Comparison of ENCODE assay signal across 8 cellular contexts in genomic region chr5:150486402-150487198, GRCh38. TPM values are rescaled to one million over a fixed set of nuclear protein-coding genes. Genes with fewer than 3 reads are reported as not detected.
DNase-seq lines count a peak whose midpoint lies in the region; ATAC-seq and TF ChIP-seq lines count a peak whose summit lies in the region.

No MANE protein-coding gene starts in this region.

- H3K23ac ChIP-seq in trophoblast cell (ENCODE audit: low read length): no peak overlapping the region

- H3K14ac ChIP-seq in trophoblast cell (ENCODE audit: low read length): peak overlapping the region; percentile 95

- H4K8ac ChIP-seq in trophoblast cell (ENCODE audit: low read depth, low read length): peak overlapping the region; percentile 88

- H3K27ac ChIP-seq in SJCRH30 (peak overlapping the region; percentile 82), heart right ventricle (peak overlapping the region; percentile 90 to 99 (median 96)), trophoblast cell (ENCODE audit: low read depth, low read length) (peak overlapping the region; percentile 100)

- no peak for TF ChIP-seq CTCF in HFF-Myc (IDR thresholded peaks at IDR 0.05; ENCODE audit: low read depth, low read length, missing control alignments)
- TF ChIP-seq CTCF in heart right ventricle (IDR thresholded peaks at IDR 0.05): peak in 1 of 9 donors; percentile 13

- peak overlapping the region; percentile 57 for H3K4me2 ChIP-seq in trophoblast cell (ENCODE audit: low read length)

- no peak overlapping the region for H2AK5ac ChIP-seq in trophoblast cell (ENCODE audit: low read length)

- H3K36me3 ChIP-seq in SJCRH30 (peaks cover 5% of the 10 kb centered on the region; the same call in 1 of the 2 replicates), adipocyte (ENCODE audit: control insufficient read depth, insufficient read depth, low read length, severe bottlenecking) (peaks cover 15% of the 10 kb centered on the region), heart right ventricle (peaks cover 0 to 8% (median 0%) of the 10 kb centered on the region in 9 donors), trophoblast cell (ENCODE audit: control insufficient read depth in 1 of 2, insufficient read depth in 2 of 2, low read length in 2 of 2) (peaks cover 8 to 13% of the 10 kb centered on the region in 2 experiments)

- peak overlapping the region; percentile 65 for H4K12ac ChIP-seq in trophoblast cell (ENCODE audit: low read depth, low read length)

- peak overlapping the region; percentile 69 for H2AFZ ChIP-seq in trophoblast cell (ENCODE audit: insufficient read depth, low read length, poor library complexity)

- H2BK12ac ChIP-seq in trophoblast cell (ENCODE audit: low read length): no peak overlapping the region

- WGBS in heart right ventricle, 2 donors: 1% methylated on average over 58 to 60 of the region's 60 CpGs
- no CpG with 5 or more reads among the region's 60 CpGs for WGBS in trophoblast cell (ENCODE audit: extremely low coverage, insufficient coverage, insufficient read length)

- DNase-seq in COLO668 (lab: John Stamatoyannopoulos, UW; ENCODE audit: unreplicated experiment): peak; percentile 64
- DNase-seq in HFF-Myc (ENCODE audit: extremely low read depth, low read depth): no peak
- peak; percentile 83 to 88 for DNase-seq in SJCRH30
- DNase-seq in adipocyte (ENCODE audit: low read depth): peak; percentile 70
- DNase-seq in heart right ventricle: peak; percentile 56 to 67
- peak; percentile 90 to 91 for DNase-seq in trophoblast cell
- DNase-seq in COLO829 (ENCODE audit: low spot score): no peak

- H3K4me1 ChIP-seq in SJCRH30 (peaks cover 19% of the 10 kb centered on the region; the same call in 1 of the 2 replicates), adipocyte (ENCODE audit: control insufficient read depth, insufficient read depth, low read length) (peaks cover 47% of the 10 kb centered on the region), heart right ventricle (peaks cover 36 to 58% (median 54%) of the 10 kb centered on the region in 9 donors), trophoblast cell (ENCODE audit: control insufficient read depth in 1 of 2, insufficient read depth in 2 of 2, low read length in 2 of 2) (peaks cover 46 to 57% of the 10 kb centered on the region in 2 experiments)

- peaks cover 59% of the 10 kb centered on the region for H3K79me1 ChIP-seq in trophoblast cell (ENCODE audit: low read length)

- H3K9ac ChIP-seq in adipocyte (ENCODE audit: low read length) (peak overlapping the region; percentile 96), trophoblast cell (ENCODE audit: low read length) (peak overlapping the region; percentile 90)

- intact Hi-C loops in heart right ventricle (cut with DNase I): loop anchor here in 8 of 10 donors (2.0 to 10.0 kb wide), 5 partner anchors 18 to 58 kb away; no protein-coding TSS in a partner anchor

- peak overlapping the region; percentile 97 for H2BK120ac ChIP-seq in trophoblast cell (ENCODE audit: insufficient read depth, low read length, poor library complexity)

- H4K91ac ChIP-seq in trophoblast cell (ENCODE audit: low read depth, low read length): peak overlapping the region; percentile 100

- H3K4ac ChIP-seq in trophoblast cell (ENCODE audit: low read depth, low read length): peak overlapping the region; percentile 73

- peak overlapping the region; percentile 91 for H3K18ac ChIP-seq in trophoblast cell (ENCODE audit: low read length)

- peaks cover 42% of the 10 kb centered on the region for H3K79me2 ChIP-seq in trophoblast cell (ENCODE audit: control insufficient read depth, insufficient read depth, low read length, poor library complexity)

- H2BK5ac ChIP-seq in trophoblast cell (ENCODE audit: low read depth, low read length, poor library complexity): peak overlapping the region; percentile 99

- H3K4me3 ChIP-seq in HFF-Myc (replicated peaks; ENCODE audit: low read depth, low read length): peak overlapping the region; percentile 74
- H3K4me3 ChIP-seq in SJCRH30: peak overlapping the region; percentile 99
- H3K4me3 ChIP-seq in adipocyte (ENCODE audit: low read length): peak overlapping the region; percentile 84
- H3K4me3 ChIP-seq in heart right ventricle: peak overlapping the region; percentile 69 to 99 (median 94)
- peak overlapping the region; percentile 95 for H3K4me3 ChIP-seq in trophoblast cell (ENCODE audit: low read depth, low read length)

- H3K9me3 ChIP-seq in SJCRH30 (replicated peaks) (no peaks in the 10 kb centered on the region), adipocyte (ENCODE audit: control insufficient read depth, low read length) (no peaks in the 10 kb centered on the region), heart right ventricle (no peaks in the 10 kb centered on the region), trophoblast cell (ENCODE audit: insufficient read depth, low read depth, low read length) (no peaks in the 10 kb centered on the region)

- H3K27me3 ChIP-seq in SJCRH30: no peaks in the 10 kb centered on the region
- H3K27me3 ChIP-seq in adipocyte (replicated peaks; ENCODE audit: control insufficient read depth, insufficient read depth, low read length): no peaks in the 10 kb centered on the region
- H3K27me3 ChIP-seq in heart right ventricle: no peaks in the 10 kb centered on the region
- no peaks in the 10 kb centered on the region for H3K27me3 ChIP-seq in trophoblast cell (ENCODE audit: insufficient read depth, low read length)

- ATAC-seq in heart right ventricle (peak; percentile 20 to 53 (median 36)), HG03442 (IDR thresholded peaks at IDR 0.05; ENCODE audit: unreplicated experiment) (no peak)

RNA-seq across cellular contexts. Expression of gene NDST1, which starts 21.3 kb away (rescaled TPM):
- total RNA-seq in SJCRH30 (2014; rRNA removed; shearing (Covaris generic)): 30.0 and 31.4 TPM in 2 replicates
- 10 to 100 TPM; 50.3 to 86.1 (median 61.5) TPM for total RNA-seq in heart right ventricle
- 10 to 100 TPM; 14.8 to 15.9 TPM for polyA plus RNA-seq in heart right ventricle
- 98.1 and 98.9 TPM in 2 replicates for polyA plus RNA-seq in trophoblast cell (2013)

RNA-seq across cellular contexts. Expression of gene RPS14, which starts 37.1 kb away (rescaled TPM):
- total RNA-seq in SJCRH30 (2014; rRNA removed; shearing (Covaris generic)): 3,118 and 3,506 TPM in 2 replicates
- total RNA-seq in heart right ventricle: 1,000 to 10,000 TPM in 9 of 10 donors, 100 to 1,000 TPM in 1; 984 to 1,344 (median 1,239) TPM
- polyA plus RNA-seq in heart right ventricle: 1,000 to 10,000 TPM; 1,373 to 4,233 TPM
- polyA plus RNA-seq in trophoblast cell (2013): 2,982 and 3,060 TPM in 2 replicates

Comparison
In these comparisons a context has a peak if more than half of its experiments do, and no peak if none do; other contexts are left out.
1. DNase-seq: peak in COLO668 (single experiment), SJCRH30 (2 of 2), adipocyte (single experiment), heart right ventricle (2 of 2) and trophoblast cell (2 of 2); none in HFF-Myc (single experiment) and COLO829 (single experiment).
2. Peak in every context shown above with its lines, with median percentiles within 50 percentile points of each other: H3K4me3 ChIP-seq and H3K27ac ChIP-seq.